Comparison of ENCODE assay signal across 10 cellular contexts in the genomic region with DNA sequence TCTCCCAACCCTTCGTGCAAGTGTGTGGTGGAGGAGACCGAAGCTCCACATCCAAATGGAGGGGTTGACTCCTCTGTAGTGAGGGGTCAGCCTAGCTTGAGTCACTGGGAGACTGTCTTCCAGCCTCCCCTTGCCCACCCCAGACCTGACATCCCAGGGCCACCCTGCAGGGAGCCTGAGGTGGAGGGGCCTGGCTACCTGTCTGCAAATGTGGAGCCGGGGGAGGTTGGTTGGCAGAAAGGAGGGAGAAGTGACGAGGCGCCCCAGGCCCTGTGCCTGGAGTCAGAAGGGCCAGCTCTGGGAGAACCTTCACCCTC. TPM values are rescaled to one million over a fixed set of nuclear protein-coding genes. Genes with fewer than 3 reads are reported as not detected.
DNase-seq lines count a peak whose midpoint lies in the region; ATAC-seq, FAIRE-seq and TF ChIP-seq lines count a peak whose summit lies in the region.
"Had no signal": no experiment of that assay in that cellular context is flagged by ENCODE, and none has a peak within 500 bp of the region (broad histone marks: within the 10 kb centered on the region; RNA-seq: fewer than 3 reads in every experiment).

No MANE protein-coding gene starts in this region.

- peak overlapping the region in 1 of 2 donors; percentile 62 for H3K9ac ChIP-seq in kidney (ENCODE audit: low read length in 2 of 2)

- peaks cover 4 to 6% of the 10 kb centered on the region in 2 donors for H3K9me3 Mint-ChIP-seq in activated T-cell treated with anti-CD3 and anti-CD28 coated beads, Interleukin-2, amount 50 U/mL, for 72 hours
- peaks cover 8% of the 10 kb centered on the region for H3K9me3 Mint-ChIP-seq in activated T-helper 1 cell treated with anti-CD3 and anti-CD28 coated beads, Interleukin-12 subunit alpha, Interleukin-12 subunit beta, Interleukin-2, Interleukin-4 antibody, amounts not matched to agents 30 ng/mL and 10 ng/mL and 1 ng/mL, durations not matched to agents 14 hours and 24 hours and 36 hours

- no peak for ATAC-seq in activated T-cell treated with anti-CD3 and anti-CD28 coated beads, Interleukin-2, amount 50 U/mL, for 72 hours (replicated peaks in 1 of 2)
- ATAC-seq in sciatic nerve: no peak
- ATAC-seq: PC-3 had no signal

- no peak for TF ChIP-seq CTCF in kidney (IDR thresholded peaks at IDR 0.05; ENCODE audit: borderline replicate concordance, extremely low read depth, insufficient read depth)

- peak overlapping the region; percentile 76 for H3K27ac ChIP-seq in kidney (ENCODE audit: low read depth in 2 of 2, low read length in 2 of 2)
- peak overlapping the region; percentile 97 for H3K27ac ChIP-seq in thymus (ENCODE audit: low read depth)

- FAIRE-seq in kidney (lab: Jason Lieb, UNC): no peak
- FAIRE-seq: urothelium cell line had no signal

- H3K27me3 ChIP-seq in thymus (ENCODE audit: control insufficient read depth, insufficient read depth): no peaks in the 10 kb centered on the region

- H3K9me3 ChIP-seq in kidney (ENCODE audit: control insufficient read depth in 1 of 2, low read length in 2 of 2): peaks cover 0 to 4% of the 10 kb centered on the region in 2 donors
- H3K9me3 ChIP-seq in thymus (ENCODE audit: control insufficient read depth): no peaks in the 10 kb centered on the region

- DNase-seq in activated T-cell treated with anti-CD3 and anti-CD28 coated beads, Interleukin-2, amount 50 U/mL, for 72 hours: no peak
- DNase-seq in activated T-cell treated with anti-CD3 and anti-CD28 coated beads, Interleukin-2, amount 50 U/mL, for 48 hours: no peak
- DNase-seq in activated T-helper 1 cell treated with anti-CD3 and anti-CD28 coated beads, Interleukin-12 subunit alpha, Interleukin-12 subunit beta, Interleukin-2, Interleukin-4 antibody, amounts not matched to agents 30 ng/mL and 10 ng/mL and 1 ng/mL, durations not matched to agents 14 hours and 24 hours and 36 hours (ENCODE audit: low spot score): no peak
- no peak for DNase-seq in kidney
- DNase-seq in dermis blood vessel endothelial cell: no peak
- DNase-seq in sciatic nerve (ENCODE audit: low spot score): no peak
- no peak for DNase-seq in A172 (ENCODE audit: low spot score)
- DNase-seq: PC-3 had no signal

- H3K4me3 ChIP-seq in kidney (ENCODE audit: low read length in 2 of 2) (no peak overlapping the region), thymus (ENCODE audit: low read length) (no peak overlapping the region)

- H3K36me3 ChIP-seq in kidney (ENCODE audit: control insufficient read depth in 1 of 2, insufficient read depth in 2 of 2, low read length in 2 of 2): no peaks in the 10 kb centered on the region
- no peaks in the 10 kb centered on the region for H3K36me3 ChIP-seq in thymus (ENCODE audit: control insufficient read depth, insufficient read depth)

- peaks cover 66% of the 10 kb centered on the region for H3K4me1 Mint-ChIP-seq in activated T-cell treated with anti-CD3 and anti-CD28 coated beads, Interleukin-2, amount 50 U/mL, for 72 hours (ENCODE audit: low read depth)
- H3K4me1 Mint-ChIP-seq in activated T-helper 1 cell treated with anti-CD3 and anti-CD28 coated beads, Interleukin-12 subunit alpha, Interleukin-12 subunit beta, Interleukin-2, Interleukin-4 antibody, amounts not matched to agents 30 ng/mL and 10 ng/mL and 1 ng/mL, durations not matched to agents 14 hours and 24 hours and 36 hours (ENCODE audit: low read depth): peaks cover 52% of the 10 kb centered on the region

- H3K4me3 Mint-ChIP-seq in activated T-cell treated with anti-CD3 and anti-CD28 coated beads, Interleukin-2, amount 50 U/mL, for 72 hours: peak overlapping the region; percentile 87 to 95
- H3K4me3 Mint-ChIP-seq in activated T-helper 1 cell treated with anti-CD3 and anti-CD28 coated beads, Interleukin-12 subunit alpha, Interleukin-12 subunit beta, Interleukin-2, Interleukin-4 antibody, amounts not matched to agents 30 ng/mL and 10 ng/mL and 1 ng/mL, durations not matched to agents 14 hours and 24 hours and 36 hours: peak overlapping the region; percentile 61

- peaks cover 6% of the 10 kb centered on the region in 2 donors for H3K36me3 Mint-ChIP-seq in activated T-cell treated with anti-CD3 and anti-CD28 coated beads, Interleukin-2, amount 50 U/mL, for 72 hours (ENCODE audit: insufficient read depth in 2 of 2)
- H3K36me3 Mint-ChIP-seq in activated T-helper 1 cell treated with anti-CD3 and anti-CD28 coated beads, Interleukin-12 subunit alpha, Interleukin-12 subunit beta, Interleukin-2, Interleukin-4 antibody, amounts not matched to agents 30 ng/mL and 10 ng/mL and 1 ng/mL, durations not matched to agents 14 hours and 24 hours and 36 hours (ENCODE audit: low read depth): no peaks in the 10 kb centered on the region

- no peaks in the 10 kb centered on the region for H3K27me3 Mint-ChIP-seq in activated T-cell treated with anti-CD3 and anti-CD28 coated beads, Interleukin-2, amount 50 U/mL, for 72 hours (ENCODE audit: low read depth)
- no peaks in the 10 kb centered on the region for H3K27me3 Mint-ChIP-seq in activated T-helper 1 cell treated with anti-CD3 and anti-CD28 coated beads, Interleukin-12 subunit alpha, Interleukin-12 subunit beta, Interleukin-2, Interleukin-4 antibody, amounts not matched to agents 30 ng/mL and 10 ng/mL and 1 ng/mL, durations not matched to agents 14 hours and 24 hours and 36 hours (ENCODE audit: insufficient read depth)

- peak overlapping the region; percentile 100 for H3K27ac Mint-ChIP-seq in activated T-cell treated with anti-CD3 and anti-CD28 coated beads, Interleukin-2, amount 50 U/mL, for 72 hours
- peak overlapping the region; percentile 65 for H3K27ac Mint-ChIP-seq in activated T-helper 1 cell treated with anti-CD3 and anti-CD28 coated beads, Interleukin-12 subunit alpha, Interleukin-12 subunit beta, Interleukin-2, Interleukin-4 antibody, amounts not matched to agents 30 ng/mL and 10 ng/mL and 1 ng/mL, durations not matched to agents 14 hours and 24 hours and 36 hours

- intact Hi-C loops in activated T-helper 1 cell treated with anti-CD3 and anti-CD28 coated beads, Interleukin-12 subunit alpha, Interleukin-12 subunit beta, Interleukin-2, Interleukin-4 antibody, amounts not matched to agents 30 ng/mL and 10 ng/mL and 1 ng/mL, durations not matched to agents 14 hours and 24 hours and 36 hours (cut with micrococcal nuclease): no loop called here
- intact Hi-C loops in kidney (cut with DNase I) (no loop called here), sciatic nerve (cut with DNase I) (no loop called here)

- H3K4me1 ChIP-seq in kidney (ENCODE audit: control insufficient read depth in 1 of 2, insufficient read depth in 1 of 2, low read depth in 1 of 2, low read length in 2 of 2) (peaks cover 31 to 32% of the 10 kb centered on the region in 2 donors), thymus (ENCODE audit: control insufficient read depth, insufficient read depth, low read length) (peaks cover 35% of the 10 kb centered on the region)

- WGBS in thymus: 81% methylated on average over 5 of the region's 5 CpGs

RNA-seq across cellular contexts. Expression of gene NFKBIA, which starts 37.5 kb away (rescaled TPM):
- 100 to 1,000 TPM; 391 to 596 TPM for total RNA-seq in activated T-cell treated with anti-CD3 and anti-CD28 coated beads, Interleukin-2, amount 50 U/mL, for 72 hours
- 591 and 599 TPM in 2 replicates for total RNA-seq in activated T-helper 1 cell treated with anti-CD3 and anti-CD28 coated beads, Interleukin-12 subunit alpha, Interleukin-12 subunit beta, Interleukin-2, Interleukin-4 antibody, amounts not matched to agents 30 ng/mL and 10 ng/mL and 1 ng/mL, durations not matched to agents 14 hours and 24 hours and 36 hours
- total RNA-seq in kidney: 171 TPM
- 131 TPM for polyA plus RNA-seq in kidney (ENCODE audit: insufficient read depth, low read depth, low replicate concordance)
- 241 TPM for polyA plus RNA-seq in thymus
- 138 and 262 TPM in 2 replicates for total RNA-seq in dermis blood vessel endothelial cell
- 177 TPM for total RNA-seq in sciatic nerve
- 41.3 and 58.1 TPM in 2 replicates for total RNA-seq in A172 (2014; rRNA removed; shearing (Covaris generic))
